Comparison of ENCODE assay signal across 1 cellular context in genomic region chr9:69027355-69028097, GRCh38.
A peak's percentile ranks its signal among the peaks of the same experiment; 100 is the strongest.
TF ChIP-seq lines count a peak whose summit lies in the region.

No MANE protein-coding gene starts in this region.

TF ChIP-seq in HepG2, 621 proteins besides CTCF, POLR2A, EP300 and RAD21 (continued from another document):
- TF ChIP-seq, protein P1, sequence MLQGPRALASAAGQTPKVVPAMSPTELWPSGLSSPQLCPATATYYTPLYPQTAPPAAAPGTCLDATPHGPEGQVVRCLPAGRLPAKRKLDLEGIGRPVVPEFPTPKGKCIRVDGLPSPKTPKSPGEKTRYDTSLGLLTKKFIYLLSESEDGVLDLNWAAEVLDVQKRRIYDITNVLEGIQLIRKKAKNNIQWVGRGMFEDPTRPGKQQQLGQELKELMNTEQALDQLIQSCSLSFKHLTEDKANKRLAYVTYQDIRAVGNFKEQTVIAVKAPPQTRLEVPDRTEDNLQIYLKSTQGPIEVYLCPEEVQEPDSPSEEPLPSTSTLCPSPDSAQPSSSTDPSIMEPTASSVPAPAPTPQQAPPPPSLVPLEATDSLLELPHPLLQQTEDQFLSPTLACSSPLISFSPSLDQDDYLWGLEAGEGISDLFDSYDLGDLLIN (CRISPR knock-in tag; IDR thresholded peaks at IDR 0.05; ENCODE audit: borderline replicate concordance) = no peak
- 0 out of 2 replicates have a peak, but pooled peaks have one; percentile 20 for TF ChIP-seq THAP11 (CRISPR knock-in tag; IDR thresholded peaks at IDR 0.05)
- TF ChIP-seq FOXK2 (IDR thresholded peaks at IDR 0.05) = no peak
TF ChIP-seq in HepG2: peak in this region for 7.
